In the genomic region with DNA sequence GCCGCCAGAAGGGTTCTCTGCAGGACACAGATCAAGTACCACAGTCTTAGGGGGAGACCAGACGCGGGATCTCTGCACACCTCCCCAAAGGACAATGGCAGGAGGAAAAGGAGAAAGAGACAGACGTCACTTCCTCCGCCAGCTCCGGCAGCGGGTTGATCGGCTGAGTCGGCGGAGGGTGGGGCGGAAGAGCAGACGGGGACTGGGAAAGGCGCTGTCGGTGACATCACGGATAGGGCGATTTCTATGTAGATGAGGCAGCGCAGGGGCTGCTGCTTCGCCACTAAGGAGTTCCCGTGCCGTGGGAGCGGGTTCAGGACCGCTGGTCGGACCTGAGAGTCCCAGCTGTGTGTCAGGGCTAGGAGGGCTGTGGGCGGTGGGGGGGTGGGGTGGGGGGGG, we compare ENCODE assay signal across 9 cellular contexts. TPM values are rescaled to one million over a fixed set of nuclear protein-coding genes. Genes with fewer than 3 reads are reported as not detected.
DNase-seq lines count a peak whose midpoint lies in the region; ATAC-seq and TF ChIP-seq lines count a peak whose summit lies in the region.
"Not testable (repeated sequence)": the region's sequence is repeated elsewhere in the genome, so short reads cannot be mapped to it uniquely, and the experiment has no call there.
"Had no signal": no experiment of that assay in that cellular context is flagged by ENCODE, and none has a peak within 500 bp of the region (broad histone marks: within the 10 kb centered on the region; RNA-seq: fewer than 3 reads in every experiment).

No MANE protein-coding gene starts in this region.

- POLR2A ChIA-PET in HEK293 (lab: Yijun Ruan, JAX), result interaction anchor here (0.6 to 1.3 kb wide), 4 partner anchors 185 to 1774 kb away, joined by 3 to 13 read pairs (median 4); a partner anchor contains a TSS
- POLR2A ChIA-PET in PC-9 (lab: Charles Lee; ENCODE audit: unreplicated experiment), result interaction anchor here (0.6 to 1.1 kb wide), 3 partner anchors 185 to 758 kb away, joined by 4 to 31 read pairs (median 7); no protein-coding TSS in a partner anchor

- H3K79me2 ChIP-seq in PC-9 (ENCODE audit: low read depth), result not testable (repeated sequence)

- not testable (repeated sequence) for H3K4me1 ChIP-seq in HEK293 (ENCODE audit: control insufficient read depth, insufficient read depth, low read length); PC-9 (replicated peaks; ENCODE audit: insufficient read depth); endodermal cell (ENCODE audit: control insufficient read depth, insufficient read depth, low read length)

- H2AFZ ChIP-seq in PC-9, result peak overlapping the region; percentile 72; the same call in 1 of the 2 replicates

- not testable (repeated sequence) for H3K9ac ChIP-seq in endodermal cell (ENCODE audit: extremely low read depth, low read length, poor library complexity, severe bottlenecking)

- not testable (repeated sequence) for H3K9me2 ChIP-seq in PC-9 (ENCODE audit: insufficient read depth)

- H3K9me3 Mint-ChIP-seq in endodermal cell, natural killer cell: not testable (repeated sequence)

- intact Hi-C loops in PC-9 (cut with micrococcal nuclease; ENCODE audit: unreplicated experiment); natural killer cell (cut with micrococcal nuclease): not testable (repeated sequence)

- peak overlapping the region; percentile 46 for H3K4me3 Mint-ChIP-seq in endodermal cell
- H3K4me3 Mint-ChIP-seq in natural killer cell, result peak overlapping the region; percentile 97

- peak overlapping the region; percentile 74 for H3K27ac ChIP-seq in HEK293 (ENCODE audit: extremely low read depth, low read depth, low read length)
- H3K27ac ChIP-seq in PC-9, result peak overlapping the region; percentile 74
- not testable (repeated sequence) for H3K27ac ChIP-seq in endodermal cell (ENCODE audit: low read depth, low read length)

- peak; percentile 73 for DNase-seq in DMS79 (lab: John Stamatoyannopoulos, UW)
- not testable (repeated sequence) for DNase-seq in LNCaP clone FGC (ENCODE audit: low read depth); endodermal cell
- peak in 1 of 2 experiments; percentile 79 for DNase-seq in PC-9
- peak; percentile 19 for DNase-seq in activated T-cell treated with anti-CD3 and anti-CD28 coated beads for 1 hour (ENCODE audit: low read depth)
- DNase-seq in natural killer cell, result peak; percentile 57
- peak; percentile 41 for DNase-seq in stimulated activated CD8-positive, alpha-beta memory T cell treated with anti-CD3 and anti-CD28 coated beads, Interleukin-4, amount 100 ng/mL, for 24 hours (ENCODE audit: low read depth)

- H3F3A ChIP-seq in PC-9 (ENCODE audit: insufficient read depth, low read depth), result not testable (repeated sequence)

- not testable (repeated sequence) for H3K27me3 ChIP-seq in PC-9 (ENCODE audit: insufficient read depth, low read depth); endodermal cell (ENCODE audit: control insufficient read depth, insufficient read depth, low read length, poor library complexity, severe bottlenecking)

- H3K4me1 Mint-ChIP-seq in endodermal cell, result not testable (repeated sequence)
- H3K4me1 Mint-ChIP-seq in natural killer cell, result peaks cover 22 to 23% of the 10 kb centered on the region in 2 donors

- not testable (repeated sequence) for H3K27me3 Mint-ChIP-seq in endodermal cell (ENCODE audit: insufficient read depth); natural killer cell (ENCODE audit: low read depth in 2 of 2)

- BruUV-seq in PC-9 (replicated peaks; lab: Mats Ljungman, UMichigan), result not testable (repeated sequence)

- H3K4me2 ChIP-seq in PC-9, result peak overlapping the region; percentile 70

- H3K9me3 ChIP-seq in HEK293 (ENCODE audit: control insufficient read depth, insufficient read depth, low read depth, low read length); PC-9 (ENCODE audit: insufficient read depth, low read depth); endodermal cell (ENCODE audit: control insufficient read depth, low read length): not testable (repeated sequence)

- CTCF ChIA-PET in HEK293 (lab: Yijun Ruan, JAX); PC-9 (lab: Charles Lee): not testable (repeated sequence)

- H3K4me3 ChIP-seq in HEK293 (ENCODE audit: low read depth, low read length); endodermal cell (ENCODE audit: low read length): not testable (repeated sequence)
- H3K4me3 ChIP-seq in LNCaP clone FGC (ENCODE audit: low read depth, low read length) (peak overlapping the region; percentile 32; the same call in 1 of the 2 replicates), PC-9 (peak overlapping the region; percentile 55)

- H3K27ac Mint-ChIP-seq in endodermal cell (peak overlapping the region; percentile 99), natural killer cell (peak overlapping the region; percentile 95 to 97)

- H4K20me1 ChIP-seq in PC-9 (ENCODE audit: insufficient read depth), result not testable (repeated sequence)

- WGBS in endodermal cell (ENCODE audit: insufficient coverage in 1 of 2, insufficient read length in 1 of 2), 2 experiments, result 0% methylated on average over 4 of the region's 24 CpGs; no CpG with 5 or more reads in 1 of the 2 experiments

- ATAC-seq in natural killer cell, result peak; percentile 54 to 83 (median 68)

- TF ChIP-seq CTCF in HEK293 (tag by site-specific recombination; IDR thresholded peaks at IDR 0.05); LNCaP clone FGC (IDR thresholded peaks at IDR 0.05; ENCODE audit: control insufficient read depth, extremely low read depth, insufficient read depth); PC-9 (conservative IDR thresholded peaks at IDR 0.05); endodermal cell (conservative IDR thresholded peaks at IDR 0.05); natural killer cell (IDR thresholded peaks at IDR 0.05): not testable (repeated sequence)

- H3K36me3 ChIP-seq in HEK293 (ENCODE audit: control insufficient read depth in 2 of 2, insufficient read depth in 1 of 2, low read length in 2 of 2); PC-9 (ENCODE audit: low read depth); endodermal cell (ENCODE audit: control insufficient read depth, insufficient read depth, low read length): not testable (repeated sequence)

- not testable (repeated sequence) for H3K36me3 Mint-ChIP-seq in endodermal cell (ENCODE audit: low read depth); natural killer cell

TF ChIP-seq in HEK293, 187 proteins besides CTCF, POLR2A, EP300 and RAD21 (continues in another document):
- TF ChIP-seq, protein P1, sequence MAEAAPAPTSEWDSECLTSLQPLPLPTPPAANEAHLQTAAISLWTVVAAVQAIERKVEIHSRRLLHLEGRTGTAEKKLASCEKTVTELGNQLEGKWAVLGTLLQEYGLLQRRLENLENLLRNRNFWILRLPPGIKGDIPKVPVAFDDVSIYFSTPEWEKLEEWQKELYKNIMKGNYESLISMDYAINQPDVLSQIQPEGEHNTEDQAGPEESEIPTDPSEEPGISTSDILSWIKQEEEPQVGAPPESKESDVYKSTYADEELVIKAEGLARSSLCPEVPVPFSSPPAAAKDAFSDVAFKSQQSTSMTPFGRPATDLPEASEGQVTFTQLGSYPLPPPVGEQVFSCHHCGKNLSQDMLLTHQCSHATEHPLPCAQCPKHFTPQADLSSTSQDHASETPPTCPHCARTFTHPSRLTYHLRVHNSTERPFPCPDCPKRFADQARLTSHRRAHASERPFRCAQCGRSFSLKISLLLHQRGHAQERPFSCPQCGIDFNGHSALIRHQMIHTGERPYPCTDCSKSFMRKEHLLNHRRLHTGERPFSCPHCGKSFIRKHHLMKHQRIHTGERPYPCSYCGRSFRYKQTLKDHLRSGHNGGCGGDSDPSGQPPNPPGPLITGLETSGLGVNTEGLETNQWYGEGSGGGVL (tag by site-specific recombination; IDR thresholded peaks at IDR 0.05), result peak; percentile 24; the same call in 1 of the 2 replicates
- TF ChIP-seq, protein P2, sequence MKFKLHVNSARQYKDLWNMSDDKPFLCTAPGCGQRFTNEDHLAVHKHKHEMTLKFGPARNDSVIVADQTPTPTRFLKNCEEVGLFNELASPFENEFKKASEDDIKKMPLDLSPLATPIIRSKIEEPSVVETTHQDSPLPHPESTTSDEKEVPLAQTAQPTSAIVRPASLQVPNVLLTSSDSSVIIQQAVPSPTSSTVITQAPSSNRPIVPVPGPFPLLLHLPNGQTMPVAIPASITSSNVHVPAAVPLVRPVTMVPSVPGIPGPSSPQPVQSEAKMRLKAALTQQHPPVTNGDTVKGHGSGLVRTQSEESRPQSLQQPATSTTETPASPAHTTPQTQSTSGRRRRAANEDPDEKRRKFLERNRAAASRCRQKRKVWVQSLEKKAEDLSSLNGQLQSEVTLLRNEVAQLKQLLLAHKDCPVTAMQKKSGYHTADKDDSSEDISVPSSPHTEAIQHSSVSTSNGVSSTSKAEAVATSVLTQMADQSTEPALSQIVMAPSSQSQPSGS (tag by site-specific recombination; IDR thresholded peaks at IDR 0.05; ENCODE audit: low read depth), result peak; percentile 61
- TF ChIP-seq ZBTB21 (tag by site-specific recombination; IDR thresholded peaks at IDR 0.05) (peak; percentile 91), ZNF366 (tag by site-specific recombination; conservative IDR thresholded peaks at IDR 0.05) (peak; percentile 79)

RNA-seq across cellular contexts. Expression of a gene that starts 38.7 kb away (rescaled TPM):
- total RNA-seq in PC-9 (2021), result not detected in 2 replicates
- total RNA-seq in endodermal cell, result not detected
- polyA plus RNA-seq in endodermal cell (2013, experiment 1 of 2), result not detected
- not detected for polyA plus RNA-seq in endodermal cell (2013, experiment 2 of 2)
- total RNA-seq in natural killer cell, result not detected
- total RNA-seq: LHCN-M2 had no signal
